17 cellular contexts compared by ENCODE assay signal in the genomic region with DNA sequence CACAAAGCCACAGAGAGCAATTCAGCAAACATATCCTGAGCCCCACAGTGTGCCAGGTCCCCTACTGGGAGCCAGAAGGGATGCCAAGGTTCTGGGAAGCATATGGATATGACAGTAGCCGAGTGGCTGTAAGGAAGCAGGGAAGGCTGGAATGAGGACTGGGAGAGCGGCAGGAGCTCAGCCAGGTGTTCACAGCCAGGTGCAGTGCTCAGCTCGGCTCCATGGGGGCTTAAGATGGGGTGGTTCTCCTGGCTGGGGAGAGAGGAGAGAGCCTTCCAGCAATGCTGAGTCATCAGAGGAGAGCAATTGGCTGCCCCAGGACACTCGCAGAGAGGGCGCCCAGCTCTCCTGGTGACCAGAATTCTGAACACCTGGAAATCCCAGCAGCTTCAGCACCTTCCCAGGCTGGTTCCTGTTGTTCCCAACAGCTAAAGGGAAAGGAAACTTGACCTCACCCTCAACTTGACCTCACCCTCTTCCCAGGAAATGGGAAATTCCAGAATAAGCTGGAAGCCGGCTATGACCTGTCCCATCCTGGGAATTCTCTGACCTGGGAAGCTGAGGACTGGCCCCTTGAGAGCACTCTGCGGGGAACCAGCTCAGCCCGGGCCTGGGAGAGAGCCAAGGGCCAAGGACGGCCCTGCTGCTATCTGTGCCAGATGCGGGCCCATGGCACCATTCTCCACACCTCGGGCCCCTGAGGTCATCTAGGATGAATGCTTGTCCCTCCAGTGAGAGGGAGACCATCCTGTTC. TPM values are rescaled to one million over a fixed set of nuclear protein-coding genes. Genes with fewer than 3 reads are reported as not detected.
A peak's percentile ranks its signal among the peaks of the same experiment; 100 is the strongest.
DNase-seq lines count a peak whose midpoint lies in the region; ATAC-seq and TF ChIP-seq lines count a peak whose summit lies in the region.
"Had no signal": no experiment of that assay in that cellular context is flagged by ENCODE, and none has a peak within 500 bp of the region (broad histone marks: within the 10 kb centered on the region; RNA-seq: fewer than 3 reads in every experiment).

No MANE protein-coding gene starts in this region.

- H3K36me3 Mint-ChIP-seq in nephron (ENCODE audit: low read depth) (no peaks in the 10 kb centered on the region), nephron progenitor cell (ENCODE audit: low read depth) (no peaks in the 10 kb centered on the region)
- H3K36me3 Mint-ChIP-seq: CD4-positive, CD25-positive, alpha-beta regulatory T cell; natural killer cell treated with Interleukin-12 subunit alpha and Interleukin-12 subunit beta and Interleukin-15 and Interleukin-18, amount 100 ng/mL, for 72 hours had no signal

- H3K9me3 Mint-ChIP-seq in nephron (no peaks in the 10 kb centered on the region), nephron progenitor cell (no peaks in the 10 kb centered on the region)
- H3K9me3 Mint-ChIP-seq: activated CD4-positive, alpha-beta T cell treated with anti-CD3 and anti-CD28 coated beads, Interleukin-2, amount 10 ng/mL, durations not matched to agents 24 days and 14 days; activated T-cell treated with anti-CD3 and anti-CD28 coated beads, Interleukin-2, amount 50 U/mL, for 4 hours; CD4-positive, CD25-positive, alpha-beta regulatory T cell; natural killer cell treated with Interleukin-12 subunit alpha and Interleukin-12 subunit beta and Interleukin-15 and Interleukin-18, amount 100 ng/mL, for 72 hours had no signal

- no peak overlapping the region for H3K4me3 ChIP-seq in WERI-Rb-1 (ENCODE audit: low read depth, low read length)
- H3K4me3 ChIP-seq: skin epidermis had no signal

- H3K36me3 ChIP-seq in WERI-Rb-1, result no peaks in the 10 kb centered on the region

- H3K27me3 ChIP-seq in WERI-Rb-1 (ENCODE audit: insufficient read depth, low read depth, severe bottlenecking), result no peaks in the 10 kb centered on the region

- H3K4me3 Mint-ChIP-seq in nephron (no peak overlapping the region), nephron progenitor cell (no peak overlapping the region)
- H3K4me3 Mint-ChIP-seq: activated CD4-positive, alpha-beta T cell treated with anti-CD3 and anti-CD28 coated beads, Interleukin-2, amount 10 ng/mL, durations not matched to agents 24 days and 14 days; activated T-cell treated with anti-CD3 and anti-CD28 coated beads, Interleukin-2, amount 50 U/mL, for 4 hours; CD4-positive, CD25-positive, alpha-beta regulatory T cell; natural killer cell treated with Interleukin-12 subunit alpha and Interleukin-12 subunit beta and Interleukin-15 and Interleukin-18, amount 100 ng/mL, for 72 hours had no signal

- H3K27ac ChIP-seq in WERI-Rb-1, result no peak overlapping the region
- H3K27ac ChIP-seq: skin epidermis had no signal

- no peaks in the 10 kb centered on the region for H3K9me3 ChIP-seq in WERI-Rb-1 (ENCODE audit: severe bottlenecking)

- H3K27me3 Mint-ChIP-seq in nephron (ENCODE audit: low read depth) (peaks cover 14% of the 10 kb centered on the region), nephron progenitor cell (ENCODE audit: low read depth, poor library complexity) (peaks cover 22% of the 10 kb centered on the region)
- H3K27me3 Mint-ChIP-seq: activated CD4-positive, alpha-beta T cell treated with anti-CD3 and anti-CD28 coated beads, Interleukin-2, amount 10 ng/mL, durations not matched to agents 24 days and 14 days had no signal

- H3K27ac Mint-ChIP-seq in nephron (peak overlapping the region in 2 of 3 experiments; percentile 59 to 81), nephron progenitor cell (no peak overlapping the region)
- H3K27ac Mint-ChIP-seq: activated CD4-positive, alpha-beta T cell treated with anti-CD3 and anti-CD28 coated beads, Interleukin-2, amount 10 ng/mL, durations not matched to agents 24 days and 14 days; natural killer cell treated with Interleukin-12 subunit alpha and Interleukin-12 subunit beta and Interleukin-15 and Interleukin-18, amount 100 ng/mL, for 72 hours had no signal

- DNase-seq in G401 (ENCODE audit: low spot score) (peak; percentile 95), NCI-H2081 (lab: John Stamatoyannopoulos, UW) (peak; percentile 91 to 95), cerebellum (ENCODE audit: low spot score) (peak; percentile 88), nephron progenitor cell (no peak), WERI-Rb-1 (no peak), OCI-M2 (lab: John Stamatoyannopoulos, UW; ENCODE audit: unreplicated experiment) (no peak)
- DNase-seq: activated CD4-positive, alpha-beta T cell treated with anti-CD3 and anti-CD28 coated beads, Interleukin-2, amount 10 ng/mL, durations not matched to agents 24 days and 14 days; activated T-cell treated with anti-CD3 and anti-CD28 coated beads, Interleukin-2, amount 50 U/mL, for 4 hours; CD4-positive, CD25-positive, alpha-beta regulatory T cell; effector CD4-positive, alpha-beta T cell; NCI-H1436 treated with DMSO at 0.1 percent for 48 hours; PC-3 had no signal

- peaks cover 40% of the 10 kb centered on the region for H3K4me1 Mint-ChIP-seq in nephron
- H3K4me1 Mint-ChIP-seq in nephron progenitor cell, result peaks cover 76% of the 10 kb centered on the region

- TF ChIP-seq CTCF in nephron (IDR thresholded peaks at IDR 0.05; ENCODE audit: unreplicated experiment in 3 of 3) (no peak), nephron progenitor cell (IDR thresholded peaks at IDR 0.05) (no peak), WERI-Rb-1 (IDR thresholded peaks at IDR 0.05; ENCODE audit: low read depth, low read length) (no peak)

- ATAC-seq in HG02870 (IDR thresholded peaks at IDR 0.05; ENCODE audit: unreplicated experiment), result no peak
- ATAC-seq: activated T-cell treated with anti-CD3 and anti-CD28 coated beads, Interleukin-2, amount 50 U/mL, for 4 hours; natural killer cell treated with Interleukin-12 subunit alpha and Interleukin-12 subunit beta and Interleukin-15 and Interleukin-18, amount 100 ng/mL, for 72 hours; PC-3 had no signal

- in situ Hi-C loops in G401 (cut with HindIII; ENCODE audit: low sequenced_read_pairs), result no loop called here

RNA-seq across cellular contexts. Expression of gene SLC6A12, which starts 34.6 kb away (rescaled TPM):
- total RNA-seq in G401 (2014; rRNA removed; shearing (Covaris generic)), result not detected in 2 replicates
- total RNA-seq in cerebellum, result 11.1 TPM
- total RNA-seq: activated CD4-positive, alpha-beta T cell treated with anti-CD3 and anti-CD28 coated beads, Interleukin-2, amount 10 ng/mL, durations not matched to agents 24 days and 14 days; CD4-positive, CD25-positive, alpha-beta regulatory T cell; PC-3; T-helper 1 cell treated with Interleukin-12 subunit alpha and Interleukin-12 subunit beta and Interleukin-4 antibody, amounts not matched to agents 30 ng/mL and 1 ng/mL, for 36 hours had no signal

Comparison
In these comparisons a context has a peak if more than half of its experiments do, and no peak if none do; other contexts are left out.
1. DNase-seq: peak in G401 (single experiment), NCI-H2081 (2 of 2) and cerebellum (single experiment); none in nephron progenitor cell (single experiment), WERI-Rb-1 (single experiment) and OCI-M2 (single experiment).
2. RNA of gene SLC6A12, which starts 34.6 kb away (total RNA-seq): 11.1 TPM in cerebellum (single experiment); not detected in G401; every median in the first group is over 10 times any median in the second.